17 cellular contexts compared by ENCODE assay signal in the genomic region with DNA sequence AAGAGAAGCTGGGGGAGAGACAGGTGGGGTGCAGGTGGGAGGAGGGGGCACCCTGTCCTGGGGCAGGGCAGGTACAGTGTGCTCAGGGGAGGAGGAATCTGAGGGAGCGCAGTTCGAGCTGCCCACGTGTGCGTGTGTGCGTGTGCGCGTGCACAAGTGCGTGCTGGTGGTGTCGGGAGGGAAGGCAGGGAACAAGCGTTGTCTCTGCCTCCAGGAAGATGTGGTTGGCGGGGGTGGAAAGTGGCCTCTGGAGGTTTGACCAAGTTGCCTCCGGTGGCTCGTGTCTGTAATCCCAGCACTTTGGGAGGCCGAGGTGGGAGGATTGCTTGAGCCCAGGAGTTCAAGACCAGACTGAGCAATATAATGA. TPM values are rescaled to one million over a fixed set of nuclear protein-coding genes. Genes with fewer than 3 reads are reported as not detected.
DNase-seq lines count a peak whose midpoint lies in the region; ATAC-seq, FAIRE-seq and TF ChIP-seq lines count a peak whose summit lies in the region.
"Had no signal": no experiment of that assay in that cellular context is flagged by ENCODE, and none has a peak within 500 bp of the region (broad histone marks: within the 10 kb centered on the region; RNA-seq: fewer than 3 reads in every experiment).

No MANE protein-coding gene starts in this region.

- no peak overlapping the region for H2BK15ac ChIP-seq in IMR-90 (ENCODE audit: low read depth, low read length)
- H2BK15ac ChIP-seq in mesendoderm (replicated peaks; ENCODE audit: low read depth) = no peak overlapping the region

- H3K4me2 ChIP-seq in BLaER1 (peak overlapping the region; percentile 1; the same call in 1 of the 2 replicates), IMR-90 (ENCODE audit: low read depth, low read length) (no peak overlapping the region), mesendoderm (ENCODE audit: low read length) (no peak overlapping the region)

- H4K5ac ChIP-seq in IMR-90 (ENCODE audit: low read depth, low read length) = no peak overlapping the region
- no peak overlapping the region for H4K5ac ChIP-seq in mesendoderm (ENCODE audit: low read length)

- H2AK9ac ChIP-seq in IMR-90 (replicated peaks; ENCODE audit: low read depth, low read length, poor library complexity) = no peak overlapping the region

- no peaks in the 10 kb centered on the region for H3K36me3 Mint-ChIP-seq in endodermal cell (ENCODE audit: low read depth)
- H3K36me3 Mint-ChIP-seq: CD14-positive monocyte had no signal

- H3K36me3 ChIP-seq in BLaER1 (no peaks in the 10 kb centered on the region), IMR-90 (ENCODE audit: control insufficient read depth, insufficient read depth, low read length) (no peaks in the 10 kb centered on the region), endodermal cell (ENCODE audit: control insufficient read depth, insufficient read depth, low read length) (no peaks in the 10 kb centered on the region), mesendoderm (ENCODE audit: control insufficient read depth, insufficient read depth, low read length) (no peaks in the 10 kb centered on the region), small intestine (ENCODE audit: control insufficient read depth in 2 of 2, insufficient read depth in 2 of 2, low read length in 2 of 2) (no peaks in the 10 kb centered on the region), vagina (no peaks in the 10 kb centered on the region)

- H3K27me3 ChIP-seq in BLaER1 (no peaks in the 10 kb centered on the region), IMR-90 (ENCODE audit: control insufficient read depth, insufficient read depth, low read length) (peaks cover 12% of the 10 kb centered on the region; the same call in 1 of the 2 replicates), endodermal cell (ENCODE audit: control insufficient read depth, insufficient read depth, low read length, poor library complexity, severe bottlenecking) (peaks cover 13% of the 10 kb centered on the region), mesendoderm (ENCODE audit: insufficient read depth, low read length, poor library complexity) (no peaks in the 10 kb centered on the region), small intestine (ENCODE audit: control insufficient read depth in 2 of 2, insufficient read depth in 2 of 2, low read length in 2 of 2) (peaks cover 0 to 2% of the 10 kb centered on the region in 2 donors), vagina (no peaks in the 10 kb centered on the region)

- in situ Hi-C loops in IMR-90 (cut with MboI; ENCODE audit: low sequenced_read_pairs) = loop anchor here (5.0 kb wide), 2 partner anchors 41 to 116 kb away; no protein-coding TSS in a partner anchor

- dilution Hi-C loops in IMR-90 (cut with HindIII; ENCODE audit: low sequenced_read_pairs, unreplicated experiment) = no loop called here

- no peak for DNase-seq in IMR-90
- peak; percentile 37 for DNase-seq in endodermal cell
- no peak for DNase-seq in mesendoderm
- DNase-seq in small intestine = no peak
- DNase-seq in vagina (ENCODE audit: extremely low spot score in 2 of 2) = no peak
- DNase-seq: EL, GOT3, Kasumi-1, MM.1S, NCI-H1417, NCI-H2029 treated with DMSO at 0.1 percent for 48 hours, NCI-H774 had no signal

- H2AK5ac ChIP-seq in IMR-90 (ENCODE audit: low read depth, low read length) = peak overlapping the region; percentile 81
- H2AK5ac ChIP-seq in mesendoderm (ENCODE audit: low read length) = no peak overlapping the region

- no peak for ATAC-seq in IMR-90 (ENCODE audit: low read depth)
- no peak for ATAC-seq in HG02938 (IDR thresholded peaks at IDR 0.05; ENCODE audit: unreplicated experiment)

- POLR2A ChIA-PET in IMR-90 (lab: Charles Lee; ENCODE audit: unreplicated experiment) = no interaction called here

- peaks cover 25% of the 10 kb centered on the region for H3K27me3 Mint-ChIP-seq in endodermal cell (ENCODE audit: insufficient read depth)

- H2AFZ ChIP-seq in IMR-90 (replicated peaks; ENCODE audit: low read length, poor library complexity) = peak overlapping the region; percentile 14

- peaks cover 16% of the 10 kb centered on the region for H3K9me1 ChIP-seq in IMR-90 (ENCODE audit: insufficient read depth, low read length)

- H3K4me3 Mint-ChIP-seq in endodermal cell = no peak overlapping the region
- H3K4me3 Mint-ChIP-seq: CD14-positive monocyte had no signal

- H3K9ac ChIP-seq in BLaER1 (no peak overlapping the region), IMR-90 (ENCODE audit: low read depth, low read length) (no peak overlapping the region), endodermal cell (ENCODE audit: extremely low read depth, low read length, poor library complexity, severe bottlenecking) (no peak overlapping the region), mesendoderm (ENCODE audit: low read length) (no peak overlapping the region)

- H3K9me3 Mint-ChIP-seq in endodermal cell = no peaks in the 10 kb centered on the region

- no peak overlapping the region for H2BK20ac ChIP-seq in IMR-90 (ENCODE audit: low read depth, low read length)

- H3K27ac ChIP-seq in BLaER1 (no peak overlapping the region), IMR-90 (ENCODE audit: insufficient read depth, low read length) (no peak overlapping the region), endodermal cell (ENCODE audit: low read depth, low read length) (no peak overlapping the region), mesendoderm (ENCODE audit: low read depth, low read length) (no peak overlapping the region), small intestine (ENCODE audit: low read depth in 1 of 2, low read length in 1 of 2) (no peak overlapping the region), vagina (no peak overlapping the region)
- H3K27ac ChIP-seq: RWPE1 had no signal

- CTCF ChIA-PET in IMR-90 (lab: Yijun Ruan, JAX) = no interaction called here

- H3K27ac Mint-ChIP-seq in endodermal cell = no peak overlapping the region

- no peak overlapping the region for H3K14ac ChIP-seq in IMR-90 (replicated peaks; ENCODE audit: low read depth, low read length)

- H3K56ac ChIP-seq in IMR-90 (ENCODE audit: extremely low read depth, insufficient read depth, low read length) (no peak overlapping the region), mesendoderm (ENCODE audit: low read length) (peak overlapping the region; percentile 7)

- H3K18ac ChIP-seq in IMR-90 (ENCODE audit: low read depth, low read length) = no peak overlapping the region
- H3K18ac ChIP-seq in mesendoderm (ENCODE audit: low read length) = no peak overlapping the region

- H3K4me1 ChIP-seq in BLaER1 (peaks cover 20% of the 10 kb centered on the region), IMR-90 (ENCODE audit: control insufficient read depth, insufficient read depth, low read length) (peaks cover 18% of the 10 kb centered on the region), endodermal cell (ENCODE audit: control insufficient read depth, insufficient read depth, low read length) (no peaks in the 10 kb centered on the region), mesendoderm (ENCODE audit: control insufficient read depth, low read depth, low read length) (peaks cover 3% of the 10 kb centered on the region), small intestine (ENCODE audit: control insufficient read depth in 2 of 2, insufficient read depth in 1 of 2, low read depth in 1 of 2, low read length in 1 of 2) (no peaks in the 10 kb centered on the region), vagina (peaks cover 10% of the 10 kb centered on the region)

- TF ChIP-seq CTCF in IMR-90 (conservative IDR thresholded peaks at IDR 0.05; ENCODE audit: low read depth, low read length) (no peak), endodermal cell (conservative IDR thresholded peaks at IDR 0.05) (no peak), vagina (IDR thresholded peaks at IDR 0.05) (no peak)

- H3K4ac ChIP-seq in IMR-90 (ENCODE audit: low read depth, low read length) (peak overlapping the region; percentile 15; the same call in 1 of the 2 replicates), mesendoderm (ENCODE audit: low read depth, low read length) (no peak overlapping the region)

- 0 out of 4 replicates have a peak, but pooled peaks cover 0 to 11% of the 10 kb centered on the region in 2 experiments for H3K79me1 ChIP-seq in IMR-90 (ENCODE audit: low read depth in 1 of 2, low read length in 2 of 2)
- H3K79me1 ChIP-seq in mesendoderm (ENCODE audit: low read length) = no peaks in the 10 kb centered on the region

- intact Hi-C loops in IMR-90 (cut with micrococcal nuclease) = loop anchor here (10.0 kb wide), 1 partner anchor 368 kb away; a partner anchor contains a TSS
- intact Hi-C loops in vagina (cut with DNase I) = loop anchor here (5.0 kb wide), 2 partner anchors 116 to 1046 kb away; no protein-coding TSS in a partner anchor

- H3K4me3 ChIP-seq in BLaER1 (no peak overlapping the region), IMR-90 (ENCODE audit: insufficient read depth, low read depth, low read length) (no peak overlapping the region), endodermal cell (ENCODE audit: low read length) (no peak overlapping the region), mesendoderm (ENCODE audit: low read length) (no peak overlapping the region), small intestine (ENCODE audit: low read depth in 1 of 2, low read length in 2 of 2) (no peak overlapping the region), vagina (no peak overlapping the region)

- no peaks in the 10 kb centered on the region for H4K20me1 ChIP-seq in BLaER1
- no peaks in the 10 kb centered on the region for H4K20me1 ChIP-seq in IMR-90 (ENCODE audit: insufficient read depth, low read length)

- no peak for TF ChIP-seq POLR2A in IMR-90 (IDR thresholded peaks at IDR 0.05; ENCODE audit: low read depth, low read length)
- TF ChIP-seq POLR2A in vagina (IDR thresholded peaks at IDR 0.05) = no peak

- H2BK5ac ChIP-seq in IMR-90 (ENCODE audit: low read depth, low read length, poor library complexity, severe bottlenecking) = no peak overlapping the region
- no peak overlapping the region for H2BK5ac ChIP-seq in mesendoderm (ENCODE audit: low read length)

- 89% methylated on average over 3 of the region's 14 CpGs; no CpG with 5 or more reads in 1 of the 2 experiments for WGBS in IMR-90 (ENCODE audit: extremely low coverage in 2 of 2, insufficient read length in 1 of 2), 2 experiments
- 92 to 94% methylated on average over 10 to 14 of the region's 14 CpGs for WGBS in endodermal cell (ENCODE audit: insufficient coverage in 1 of 2, insufficient read length in 1 of 2), 2 experiments
- WGBS in mesendoderm (ENCODE audit: extremely low coverage, insufficient coverage, low lambda C conversion rate) = no CpG with 5 or more reads among the region's 14 CpGs
- 90 to 92% (median 91%) methylated on average over 14 of the region's 14 CpGs for WGBS in small intestine, 3 donors

- no peak overlapping the region for H3K23ac ChIP-seq in IMR-90 (ENCODE audit: low read depth, low read length)
- no peak overlapping the region for H3K23ac ChIP-seq in mesendoderm (ENCODE audit: low read length)

- no TSS peak for BruUV-seq in IMR-90 (replicated peaks; lab: Mats Ljungman, UMichigan)

- no peak for FAIRE-seq in small intestine (lab: Jason Lieb, UNC)

- H4K91ac ChIP-seq in IMR-90 (ENCODE audit: insufficient read depth, low read depth, low read length) = no peak overlapping the region

- H3K79me2 ChIP-seq in mesendoderm (ENCODE audit: control insufficient read depth, insufficient read depth, low read length) = no peaks in the 10 kb centered on the region

- peaks cover 5% of the 10 kb centered on the region; the same call in 1 of the 2 replicates for H3K9me3 ChIP-seq in BLaER1
- no peaks in the 10 kb centered on the region for H3K9me3 ChIP-seq in IMR-90 (ENCODE audit: control insufficient read depth, insufficient read depth, low read length)
- H3K9me3 ChIP-seq in endodermal cell (ENCODE audit: control insufficient read depth, low read length) = no peaks in the 10 kb centered on the region
- H3K9me3 ChIP-seq in small intestine (ENCODE audit: control insufficient read depth, low read depth) = no peaks in the 10 kb centered on the region
- no peaks in the 10 kb centered on the region for H3K9me3 ChIP-seq in vagina

- peak overlapping the region; percentile 44; the same call in 1 of the 2 replicates for H2BK120ac ChIP-seq in IMR-90 (ENCODE audit: low read depth, low read length)
- no peak overlapping the region for H2BK120ac ChIP-seq in mesendoderm (ENCODE audit: low read depth, low read length)

- H4K8ac ChIP-seq in IMR-90 (ENCODE audit: low read depth in 2 of 2, low read length in 2 of 2) = no peak overlapping the region
- H4K8ac ChIP-seq in mesendoderm (ENCODE audit: low read depth, low read length) = no peak overlapping the region

- H3K4me1 Mint-ChIP-seq in endodermal cell = peaks cover 5% of the 10 kb centered on the region

- TF ChIP-seq RAD21 in IMR-90 (IDR thresholded peaks at IDR 0.05; ENCODE audit: low read length) = no peak

RNA-seq across cellular contexts. Expression of a gene that starts 49.9 kb away (rescaled TPM):
- total RNA-seq in IMR-90 (2012; rRNA removed) (703 and 816 TPM in 2 replicates), endodermal cell (10 to 100 TPM; 19.3 to 36.1 TPM), vagina (48.9 TPM)
- polyA plus RNA-seq in IMR-90 (2012; rRNA removed) (1,657 and 2,603 TPM in 2 replicates), small intestine (10 to 100 TPM in 1 of 3 donors, 1 to 10 TPM in 1, under 1 TPM in 1; 0.54 to 52.5 (median 1.1) TPM)
- 329 and 2,274 TPM in 2 replicates for polyA plus RNA-seq in IMR-90 (2012; cell fraction: cytosol; rRNA removed)
- 846 and 954 TPM in 2 replicates for polyA plus RNA-seq in IMR-90 (2012; cell fraction: nucleus; rRNA removed; ENCODE audit: low replicate concordance)
- 56.3 TPM for polyA plus RNA-seq in endodermal cell (2013, experiment 1 of 2)
- 53.9 TPM for polyA plus RNA-seq in endodermal cell (2013, experiment 2 of 2)
- 284 TPM for polyA plus RNA-seq in mesendoderm (2013, experiment 1 of 2)
- 281 TPM for polyA plus RNA-seq in mesendoderm (2013, experiment 2 of 2)
- total RNA-seq: NCI-H460 had no signal
- polyA plus RNA-seq: CD14-positive monocyte had no signal

Comparison
In these comparisons a context has a peak if more than half of its experiments do, and no peak if none do; other contexts are left out.
1. RNA of a gene that starts 49.9 kb away (total RNA-seq): 703 to 816 TPM in IMR-90; 48.9 TPM in vagina (single experiment) and 19.3 to 36.1 TPM in endodermal cell; every median in the first group is over 10 times any median in the second.